In genomic region chr17:35089846-35090193, GRCh38 we compare ENCODE assay signal across 1 cellular context.
TF ChIP-seq lines count a peak whose summit lies in the region.

No MANE protein-coding gene starts in this region.

TF ChIP-seq in GM23338, 12 proteins besides CTCF, POLR2A, EP300 and RAD21:
- TF ChIP-seq ZNF331 (CRISPR knock-in tag; IDR thresholded peaks at IDR 0.05; ENCODE audit: low read depth) (no peak), NANOG (IDR thresholded peaks at IDR 0.05; ENCODE audit: borderline replicate concordance) (no peak), ZNF114 (CRISPR knock-in tag; IDR thresholded peaks at IDR 0.05) (no peak)
